1 cellular context compared by ENCODE assay signal in the genomic region with DNA sequence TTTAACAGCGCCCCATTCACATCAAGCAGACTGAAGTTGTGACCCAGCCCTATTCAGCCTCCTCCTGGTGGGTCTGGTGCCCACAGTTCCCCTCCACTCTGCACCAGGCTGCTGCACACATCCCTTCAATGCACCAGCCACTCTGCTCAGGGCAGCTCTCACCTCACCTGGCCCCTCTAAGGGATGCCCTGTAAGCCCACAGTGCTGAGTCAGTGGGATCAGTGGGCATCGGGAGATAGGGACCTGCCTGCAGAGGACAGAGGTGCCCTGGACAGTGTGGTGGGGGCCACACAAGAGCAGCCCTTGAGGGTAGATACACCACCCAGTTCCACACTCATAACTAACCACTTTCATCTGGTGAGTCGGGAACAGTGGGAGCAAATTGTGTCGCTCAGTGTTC.
TF ChIP-seq lines count a peak whose summit lies in the region.

No MANE protein-coding gene starts in this region.

TF ChIP-seq in H1, 55 proteins besides CTCF, POLR2A, EP300 and RAD21:
- TF ChIP-seq CBX8 (IDR thresholded peaks at IDR 0.05; ENCODE audit: borderline replicate concordance, low read depth, low read length) (no peak), RFX5 (IDR thresholded peaks at IDR 0.05; ENCODE audit: borderline replicate concordance, low read depth, low read length) (no peak), SP1 (IDR thresholded peaks at IDR 0.05; ENCODE audit: low read depth, low read length) (no peak), ZNF274 (IDR thresholded peaks at IDR 0.05; ENCODE audit: borderline replicate concordance, extremely low read depth, low read length) (no peak), EZH2 (IDR thresholded peaks at IDR 0.05; ENCODE audit: low read depth, low read length, severe bottlenecking) (no peak), JUND (IDR thresholded peaks at IDR 0.05; ENCODE audit: low read length) (no peak), YY1 (IDR thresholded peaks at IDR 0.05; ENCODE audit: low read depth, low read length) (no peak), RXRA (IDR thresholded peaks at IDR 0.05; ENCODE audit: insufficient read depth, low read depth, low read length) (no peak), SP2 (IDR thresholded peaks at IDR 0.05; ENCODE audit: low read length) (no peak), ATF2 (IDR thresholded peaks at IDR 0.05; ENCODE audit: low read length) (no peak), ASH2L (IDR thresholded peaks at IDR 0.05; ENCODE audit: low read length) (no peak), CHD7 (IDR thresholded peaks at IDR 0.05; ENCODE audit: insufficient replicate concordance, low read length) (no peak), POLR2AphosphoS5 (IDR thresholded peaks at IDR 0.05; ENCODE audit: low read depth, low read length) (no peak), CHD2 (IDR thresholded peaks at IDR 0.05; ENCODE audit: low read length) (no peak), KDM4A (IDR thresholded peaks at IDR 0.05; ENCODE audit: low read depth, low read length, severe bottlenecking) (no peak), ATF3 (IDR thresholded peaks at IDR 0.05; ENCODE audit: insufficient read depth, low read depth, low read length) (no peak)
